In the genomic region with DNA sequence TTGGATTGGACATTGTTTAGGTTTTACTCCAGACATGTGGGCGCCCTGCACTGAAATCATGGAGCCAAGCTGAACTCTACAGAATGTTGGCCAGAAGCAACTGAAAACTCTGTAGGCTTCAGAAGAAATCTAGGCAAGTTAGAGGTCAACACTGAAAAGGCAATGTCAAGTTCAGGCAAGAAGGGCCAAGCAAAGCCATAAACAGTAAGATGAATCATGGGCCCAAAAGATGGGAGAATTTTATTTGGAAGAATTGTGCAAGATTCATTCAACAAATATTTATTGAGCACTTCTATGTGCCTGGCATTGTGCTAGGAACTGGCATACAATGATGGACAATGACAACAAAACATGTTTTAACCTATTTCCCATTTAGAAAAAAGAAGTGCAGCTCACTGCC, we compare ENCODE assay signal across 24 cellular contexts. TPM values are rescaled to one million over a fixed set of nuclear protein-coding genes. Genes with fewer than 3 reads are reported as not detected.
DNase-seq lines count a peak whose midpoint lies in the region; ATAC-seq and TF ChIP-seq lines count a peak whose summit lies in the region.
"Had no signal": no experiment of that assay in that cellular context is flagged by ENCODE, and none has a peak within 500 bp of the region (broad histone marks: within the 10 kb centered on the region; RNA-seq: fewer than 3 reads in every experiment).

No MANE protein-coding gene starts in this region.

- CTCF ChIA-PET in activated CD8-positive, alpha-beta T cell treated with anti-CD3 and anti-CD28 coated beads for 36 hours (lab: Charles Lee), result interaction anchor here (1.0 to 2.9 kb wide), 3 partner anchors 8 to 71 kb away, joined by 3 to 11 read pairs (median 3); no protein-coding TSS in a partner anchor
- CTCF ChIA-PET in activated CD8-positive, alpha-beta T cell treated with anti-CD3 and anti-CD28 coated beads, Interleukin-2, amount 10 ng/mL, durations not matched to agents 7 days and 5 days (lab: Charles Lee), result interaction anchor here (3.9 to 6.0 kb wide), 2 partner anchors 12 to 14 kb away, joined by 16 to 36 read pairs; partner anchors contain the start of genes BTG4 and HOATZ

- H3K9me3 ChIP-seq in MG63 (no peaks in the 10 kb centered on the region), smooth muscle cell (replicated peaks; ENCODE audit: low read depth) (no peaks in the 10 kb centered on the region)
- H3K9me3 ChIP-seq: BLaER1 treated with 17β-estradiol and CSF1 and Interleukin-3, amounts not matched to agents 10 nM and 100 nM; Caco-2; HAP-1; SJCRH30 had no signal

- POLR2A ChIA-PET in activated CD8-positive, alpha-beta T cell treated with anti-CD3 and anti-CD28 coated beads for 36 hours (lab: Charles Lee), result interaction anchor here (1.1 to 3.3 kb wide), 3 partner anchors 13 to 15 kb away, joined by 3 to 10 read pairs (median 4); partner anchors contain the start of gene BTG4
- POLR2A ChIA-PET in activated CD8-positive, alpha-beta T cell treated with anti-CD3 and anti-CD28 coated beads, Interleukin-2, amount 10 ng/mL, durations not matched to agents 7 days and 5 days (lab: Charles Lee), result interaction anchor here (2.7 to 4.1 kb wide), 2 partner anchors 13 to 14 kb away, joined by 15 to 33 read pairs; partner anchors contain the start of genes BTG4 and LAYN

- no peak for ATAC-seq in activated CD8-positive, alpha-beta T cell treated with anti-CD3 and anti-CD28 coated beads for 36 hours
- no peak for ATAC-seq in activated CD8-positive, alpha-beta T cell treated with anti-CD3 and anti-CD28 coated beads, Interleukin-2, amount 10 ng/mL, durations not matched to agents 7 days and 5 days
- ATAC-seq in GM21723 (IDR thresholded peaks at IDR 0.05; ENCODE audit: unreplicated experiment), result no peak
- ATAC-seq: GM23338, K562 had no signal

- H4K20me1 ChIP-seq in smooth muscle cell (ENCODE audit: low read depth), result no peaks in the 10 kb centered on the region
- H4K20me1 ChIP-seq: BLaER1 treated with 17β-estradiol and CSF1 and Interleukin-3, amounts not matched to agents 10 nM and 100 nM had no signal

- 83% methylated on average over 1 of the region's 1 CpG for WGBS in smooth muscle cell (ENCODE audit: low lambda C conversion rate)

- no peaks in the 10 kb centered on the region for H3K79me2 ChIP-seq in smooth muscle cell (ENCODE audit: low read depth)

- peak overlapping the region; percentile 89 for H3K27ac Mint-ChIP-seq in activated CD8-positive, alpha-beta T cell treated with anti-CD3 and anti-CD28 coated beads for 36 hours
- no peak overlapping the region for H3K27ac Mint-ChIP-seq in activated CD8-positive, alpha-beta T cell treated with anti-CD3 and anti-CD28 coated beads, Interleukin-2, amount 10 ng/mL, durations not matched to agents 7 days and 5 days
- H3K27ac Mint-ChIP-seq: CD4-positive, alpha-beta memory T cell; GM23338 had no signal

- H3K4me1 Mint-ChIP-seq in activated CD8-positive, alpha-beta T cell treated with anti-CD3 and anti-CD28 coated beads for 36 hours (ENCODE audit: low read depth), result peaks cover 79% of the 10 kb centered on the region
- peaks cover 54% of the 10 kb centered on the region for H3K4me1 Mint-ChIP-seq in activated CD8-positive, alpha-beta T cell treated with anti-CD3 and anti-CD28 coated beads, Interleukin-2, amount 10 ng/mL, durations not matched to agents 7 days and 5 days (ENCODE audit: low read depth)

- no peaks in the 10 kb centered on the region for H3K36me3 Mint-ChIP-seq in activated CD8-positive, alpha-beta T cell treated with anti-CD3 and anti-CD28 coated beads for 36 hours (ENCODE audit: low read depth)
- no peaks in the 10 kb centered on the region for H3K36me3 Mint-ChIP-seq in activated CD8-positive, alpha-beta T cell treated with anti-CD3 and anti-CD28 coated beads, Interleukin-2, amount 10 ng/mL, durations not matched to agents 7 days and 5 days (ENCODE audit: low read depth)
- H3K36me3 Mint-ChIP-seq: CD4-positive, alpha-beta memory T cell had no signal

- peaks cover 16% of the 10 kb centered on the region for H3F3A ChIP-seq in smooth muscle cell (ENCODE audit: low read depth)

- no peak overlapping the region for H3K4me2 ChIP-seq in smooth muscle cell
- H3K4me2 ChIP-seq: BLaER1 treated with 17β-estradiol and CSF1 and Interleukin-3, amounts not matched to agents 10 nM and 100 nM; GM23338 had no signal

- no peaks in the 10 kb centered on the region for H3K27me3 ChIP-seq in MG63
- H3K27me3 ChIP-seq in smooth muscle cell (ENCODE audit: low read depth), result no peaks in the 10 kb centered on the region
- H3K27me3 ChIP-seq: BLaER1 treated with 17β-estradiol and CSF1 and Interleukin-3, amounts not matched to agents 10 nM and 100 nM had no signal

- no peaks in the 10 kb centered on the region for H3K27me3 Mint-ChIP-seq in activated CD8-positive, alpha-beta T cell treated with anti-CD3 and anti-CD28 coated beads for 36 hours
- no peaks in the 10 kb centered on the region for H3K27me3 Mint-ChIP-seq in activated CD8-positive, alpha-beta T cell treated with anti-CD3 and anti-CD28 coated beads, Interleukin-2, amount 10 ng/mL, durations not matched to agents 7 days and 5 days (ENCODE audit: low read depth)

- H3K9me3 Mint-ChIP-seq in activated CD8-positive, alpha-beta T cell treated with anti-CD3 and anti-CD28 coated beads for 36 hours, result no peaks in the 10 kb centered on the region
- no peaks in the 10 kb centered on the region for H3K9me3 Mint-ChIP-seq in activated CD8-positive, alpha-beta T cell treated with anti-CD3 and anti-CD28 coated beads, Interleukin-2, amount 10 ng/mL, durations not matched to agents 7 days and 5 days (ENCODE audit: insufficient read depth)
- H3K9me3 Mint-ChIP-seq: CD4-positive, alpha-beta memory T cell; GM23338 had no signal

- H3K9ac ChIP-seq in smooth muscle cell (ENCODE audit: low read depth), result no peak overlapping the region
- H3K9ac ChIP-seq: BLaER1 treated with 17β-estradiol and CSF1 and Interleukin-3, amounts not matched to agents 10 nM and 100 nM had no signal

- no peak for DNase-seq in activated CD8-positive, alpha-beta T cell treated with anti-CD3 and anti-CD28 coated beads for 36 hours
- no peak for DNase-seq in activated CD8-positive, alpha-beta T cell treated with anti-CD3 and anti-CD28 coated beads, Interleukin-2, amount 10 ng/mL, durations not matched to agents 7 days and 5 days
- DNase-seq in MG63 (peak; percentile 32), epithelial cell of prostate (ENCODE audit: low read depth, low spot score) (no peak), smooth muscle cell (lab: John Stamatoyannopoulos, UW; ENCODE audit: unreplicated experiment) (no peak), NCI-H187 treated with DMSO at 0.1 percent for 48 hours (lab: John Stamatoyannopoulos, UW) (no peak)
- DNase-seq: 8988T; Caco-2; CD4-positive, alpha-beta memory T cell; DMS 273 treated with DMSO at 0.1 percent for 48 hours; DMS79 treated with DMSO at 0.1 percent for 48 hours; NCI-H1092 treated with DMSO at 0.1 percent for 48 hours; NCI-H1436 treated with DMSO at 0.1 percent for 48 hours; NCI-H2029 treated with DMSO at 0.1 percent for 48 hours; NCI-H226; NCI-H510A treated with DMSO at 0.1 percent for 48 hours; NCI-H748 treated with DMSO at 0.1 percent for 48 hours; NK-92 treated with Interleukin-12 subunit alpha and Interleukin-12 subunit beta, amount 100 ng/mL, for 24 hours; SJCRH30 had no signal

- no peak for TF ChIP-seq CTCF in activated CD8-positive, alpha-beta T cell treated with anti-CD3 and anti-CD28 coated beads for 36 hours (IDR thresholded peaks at IDR 0.05)
- no peak for TF ChIP-seq CTCF in smooth muscle cell (IDR thresholded peaks at IDR 0.05; ENCODE audit: borderline replicate concordance, insufficient read depth, poor library complexity, severe bottlenecking)

- H3K4me3 Mint-ChIP-seq in activated CD8-positive, alpha-beta T cell treated with anti-CD3 and anti-CD28 coated beads for 36 hours, result no peak overlapping the region
- no peak overlapping the region for H3K4me3 Mint-ChIP-seq in activated CD8-positive, alpha-beta T cell treated with anti-CD3 and anti-CD28 coated beads, Interleukin-2, amount 10 ng/mL, durations not matched to agents 7 days and 5 days
- H3K4me3 Mint-ChIP-seq: CD4-positive, alpha-beta memory T cell; GM23338 had no signal

- intact Hi-C loops in activated CD8-positive, alpha-beta T cell treated with anti-CD3 and anti-CD28 coated beads for 36 hours (cut with micrococcal nuclease), result no loop called here

- H3K27ac ChIP-seq in epithelial cell of prostate (peak overlapping the region; percentile 86), smooth muscle cell (ENCODE audit: low read depth) (peak overlapping the region; percentile 81)
- H3K27ac ChIP-seq: BLaER1 treated with 17β-estradiol and CSF1 and Interleukin-3, amounts not matched to agents 10 nM and 100 nM; SJCRH30 had no signal

- H3K36me3 ChIP-seq in MG63 (no peaks in the 10 kb centered on the region), smooth muscle cell (ENCODE audit: low read depth) (no peaks in the 10 kb centered on the region)
- H3K36me3 ChIP-seq: BLaER1 treated with 17β-estradiol and CSF1 and Interleukin-3, amounts not matched to agents 10 nM and 100 nM; HAP-1; SJCRH30 had no signal

- no peak overlapping the region for H2AFZ ChIP-seq in smooth muscle cell (ENCODE audit: low read depth)

- peaks cover 8% of the 10 kb centered on the region for H3K4me1 ChIP-seq in smooth muscle cell (ENCODE audit: low read depth)
- H3K4me1 ChIP-seq: HAP-1, SJCRH30 had no signal

- H3K4me3 ChIP-seq in MG63 (no peak overlapping the region), smooth muscle cell (no peak overlapping the region)
- H3K4me3 ChIP-seq: BLaER1 treated with 17β-estradiol and CSF1 and Interleukin-3, amounts not matched to agents 10 nM and 100 nM; GM23338; HAP-1; K562; SJCRH30 had no signal

RNA-seq across cellular contexts. Expression of gene HOATZ, which starts 10.9 kb away (rescaled TPM):
- not detected for total RNA-seq in activated CD8-positive, alpha-beta T cell treated with anti-CD3 and anti-CD28 coated beads for 36 hours
- total RNA-seq in activated CD8-positive, alpha-beta T cell treated with anti-CD3 and anti-CD28 coated beads, Interleukin-2, amount 10 ng/mL, durations not matched to agents 7 days and 5 days, result under 1 TPM in 1 of 2 experiments, not detected in 1; 0.37 TPM
- not detected in 2 replicates for total RNA-seq in MG63 (2014; rRNA removed; shearing (Covaris generic); ENCODE audit: low replicate concordance)
- total RNA-seq in smooth muscle cell, result 0.85 TPM in 1 of 2 replicates, not detected in the other
- 1.2 and 1.5 TPM in 2 replicates for polyA plus RNA-seq in smooth muscle cell
- total RNA-seq: Caco-2; CD4-positive, alpha-beta memory T cell; GM23338; K562; SJCRH30 had no signal
- polyA plus RNA-seq: CD4-positive, alpha-beta memory T cell; GM23338; K562 had no signal

RNA-seq across cellular contexts. Expression of gene BTG4, which starts 13.3 kb away (rescaled TPM):
- under 1 TPM; 0.36 to 0.98 TPM for total RNA-seq in activated CD8-positive, alpha-beta T cell treated with anti-CD3 and anti-CD28 coated beads for 36 hours
- total RNA-seq in activated CD8-positive, alpha-beta T cell treated with anti-CD3 and anti-CD28 coated beads, Interleukin-2, amount 10 ng/mL, durations not matched to agents 7 days and 5 days, result not detected
- not detected in 2 replicates for total RNA-seq in MG63 (2014; rRNA removed; shearing (Covaris generic); ENCODE audit: low replicate concordance)
- not detected in 2 replicates for total RNA-seq in smooth muscle cell
- 0.21 and 0.47 TPM in 2 replicates for polyA plus RNA-seq in smooth muscle cell
- total RNA-seq: CD4-positive, alpha-beta memory T cell; K562; SJCRH30 had no signal
- polyA plus RNA-seq: CD4-positive, alpha-beta memory T cell; K562 had no signal

RNA-seq across cellular contexts. Expression of gene LAYN, which starts 15.1 kb away (rescaled TPM):
- 10 to 100 TPM; 92.2 to 93.7 TPM for total RNA-seq in activated CD8-positive, alpha-beta T cell treated with anti-CD3 and anti-CD28 coated beads for 36 hours
- total RNA-seq in activated CD8-positive, alpha-beta T cell treated with anti-CD3 and anti-CD28 coated beads, Interleukin-2, amount 10 ng/mL, durations not matched to agents 7 days and 5 days, result 10 to 100 TPM; 11.1 to 12.8 TPM
- 57.3 and 72.7 TPM in 2 replicates for total RNA-seq in MG63 (2014; rRNA removed; shearing (Covaris generic); ENCODE audit: low replicate concordance)
- 61.0 and 67.4 TPM in 2 replicates for total RNA-seq in smooth muscle cell
- polyA plus RNA-seq in smooth muscle cell, result 52.6 and 64.5 TPM in 2 replicates
- total RNA-seq: CD4-positive, alpha-beta memory T cell; K562 had no signal
- polyA plus RNA-seq: CD4-positive, alpha-beta memory T cell; K562 had no signal
